ENCODE assay signal across 1 cellular context in the genomic region with DNA sequence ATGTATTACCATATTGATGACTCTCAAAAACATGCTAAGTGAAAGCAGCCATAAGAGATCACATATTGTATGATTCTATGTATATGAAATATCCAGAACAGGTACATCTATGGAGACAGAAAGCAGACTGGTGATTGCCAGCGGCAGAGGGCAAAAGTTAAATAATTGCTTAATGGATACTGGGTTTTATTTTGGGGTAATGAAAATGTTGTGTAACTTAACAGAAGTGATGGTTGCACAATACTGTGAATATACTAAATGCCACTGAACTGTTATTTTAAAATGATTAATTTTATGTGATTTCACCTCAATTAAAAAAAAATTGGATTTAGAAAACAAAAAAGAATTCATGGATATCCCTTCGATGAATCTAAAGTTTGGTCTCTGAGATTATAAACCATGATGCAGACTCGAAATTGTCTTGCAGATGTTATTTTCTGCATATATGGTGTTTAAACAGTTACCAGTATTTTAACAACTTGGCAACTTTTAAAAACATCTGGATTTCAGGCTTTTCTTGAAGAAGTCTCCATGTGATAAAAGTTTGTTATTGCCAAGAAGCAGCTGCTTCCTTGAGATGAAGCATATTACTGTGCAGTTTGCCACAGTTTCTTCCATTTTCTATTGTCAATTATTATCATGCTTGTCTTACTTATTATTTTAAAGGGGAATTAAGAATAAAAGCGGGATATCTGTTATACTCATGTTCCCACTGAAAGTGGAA.
TF ChIP-seq lines count a peak whose summit lies in the region.

No MANE protein-coding gene starts in this region.

TF ChIP-seq in WTC11, 78 proteins besides CTCF, POLR2A, EP300 and RAD21 (continued from another document):
- no peak for TF ChIP-seq AR (CRISPR knock-in tag; IDR thresholded peaks at IDR 0.05)
